ENCODE assay signal across 27 cellular contexts in genomic region chr3:197722734-197723133, GRCh38. TPM values are rescaled to one million over a fixed set of nuclear protein-coding genes. Genes with fewer than 3 reads are reported as not detected.
A peak's percentile ranks its signal among the peaks of the same experiment; 100 is the strongest.
DNase-seq lines count a peak whose midpoint lies in the region; ATAC-seq, FAIRE-seq and TF ChIP-seq lines count a peak whose summit lies in the region.
"Had no signal": no experiment of that assay in that cellular context is flagged by ENCODE, and none has a peak within 500 bp of the region (broad histone marks: within the 10 kb centered on the region; RNA-seq: fewer than 3 reads in every experiment).

No MANE protein-coding gene starts in this region.

- no peaks in the 10 kb centered on the region for H3K4me1 ChIP-seq in HEK293 (ENCODE audit: control insufficient read depth, insufficient read depth, low read length)
- peaks cover 23% of the 10 kb centered on the region for H3K4me1 ChIP-seq in GM12878 (ENCODE audit: control insufficient read depth, insufficient read depth, low read length)
- H3K4me1 ChIP-seq in osteoblast (ENCODE audit: insufficient read depth, low read length) = peaks cover 6% of the 10 kb centered on the region
- H3K4me1 ChIP-seq in left lung = no peaks in the 10 kb centered on the region
- peaks cover 21% of the 10 kb centered on the region for H3K4me1 ChIP-seq in foreskin keratinocyte
- H3K4me1 ChIP-seq: BE2C, BLaER1 had no signal

- in situ Hi-C loops in GM12878 (cut with MboI) = no loop called here

- H3K9me3 Mint-ChIP-seq in stimulated activated naive B cell treated with anti-CD40 and anti-IgM and Interleukin-4, amounts not matched to agents 10 μg/mL and 1 μg/mL and 100 μg/mL, for 72 hours = peaks cover 0 to 2% of the 10 kb centered on the region in 2 donors

- peaks cover 43 to 67% of the 10 kb centered on the region in 2 donors for H3K36me3 Mint-ChIP-seq in stimulated activated naive B cell treated with anti-CD40 and anti-IgM and Interleukin-4, amounts not matched to agents 10 μg/mL and 1 μg/mL and 100 μg/mL, for 72 hours

- H2AFZ ChIP-seq in GM12878 (ENCODE audit: control insufficient read depth, low read depth, low read length) (no peak overlapping the region), osteoblast (ENCODE audit: low read length) (no peak overlapping the region)

- RAD21 ChIA-PET in GM12878 (lab: Charles Lee; ENCODE audit: unreplicated experiment) = interaction anchor here (5.0 kb wide), 1 partner anchor 9 kb away, joined by 59 read pairs; no protein-coding TSS in a partner anchor

- no peak overlapping the region for H3K9ac ChIP-seq in GM12878 (ENCODE audit: control insufficient read depth, insufficient read depth, low read length)
- H3K9ac ChIP-seq: BLaER1 had no signal

- BruUV-seq in GM12878 (replicated peaks; lab: Mats Ljungman, UMichigan) = no TSS peak

- SMC1A ChIA-PET in GM12878 (lab: Charles Lee; ENCODE audit: uncharacterized antibody, unreplicated experiment) = interaction anchor here (4.6 to 10.0 kb wide), 2 partner anchors 10 to 12 kb away, joined by 56 to 163 read pairs; no protein-coding TSS in a partner anchor

- H3K4me1 Mint-ChIP-seq in stimulated activated naive B cell treated with anti-CD40 and anti-IgM and Interleukin-4, amounts not matched to agents 10 μg/mL and 1 μg/mL and 100 μg/mL, for 72 hours = peaks cover 31 to 69% of the 10 kb centered on the region in 2 donors

- no peak for FAIRE-seq in GM12878 (lab: Jason Lieb, UNC)
- FAIRE-seq: A204.1, GM12891, GM19239 had no signal

- intact Hi-C loops in GM12878 (cut with micrococcal nuclease; ENCODE audit: unreplicated experiment) = no loop called here
- intact Hi-C loops in left lung (cut with DNase I) = no loop called here

- H3K4me2 ChIP-seq in GM12878 (ENCODE audit: control insufficient read depth, insufficient read depth) = no peak overlapping the region
- H3K4me2 ChIP-seq in osteoblast (ENCODE audit: insufficient read depth, low read length) = no peak overlapping the region
- H3K4me2 ChIP-seq: BLaER1 had no signal

- H3K27ac Mint-ChIP-seq in stimulated activated naive B cell treated with anti-CD40 and anti-IgM and Interleukin-4, amounts not matched to agents 10 μg/mL and 1 μg/mL and 100 μg/mL, for 72 hours = peak overlapping the region; percentile 75
- H3K27ac Mint-ChIP-seq: CD14-positive monocyte had no signal

- H3K9me3 ChIP-seq in HEK293 (ENCODE audit: control insufficient read depth, insufficient read depth, low read depth, low read length) (no peaks in the 10 kb centered on the region), GM12878 (replicated peaks; ENCODE audit: control insufficient read depth, insufficient read depth, low read length) (peaks cover 13% of the 10 kb centered on the region), osteoblast (ENCODE audit: low read depth, low read length) (no peaks in the 10 kb centered on the region), left lung (peaks cover 0 to 10% of the 10 kb centered on the region in 2 donors)
- H3K9me3 ChIP-seq: BE2C had no signal

- no peak for TF ChIP-seq EP300 in GM12878 (IDR thresholded peaks at IDR 0.05; ENCODE audit: borderline replicate concordance in 1 of 2, control insufficient read depth in 1 of 2, low read depth in 2 of 2, low read length in 2 of 2)

- WGBS in GM12878 (ENCODE audit: insufficient coverage, insufficient replicate concordance, low lambda C conversion rate, missing lambda C conversion rate) = 100% methylated on average over 2 of the region's 2 CpGs

- POLR2A ChIA-PET in HEK293 (lab: Yijun Ruan, JAX) (no interaction called here), GM12878 (lab: Charles Lee) (interaction anchor here (1.8 to 2.8 kb wide), 2 partner anchors 9 to 60 kb away, joined by 8 to 42 read pairs; no protein-coding TSS in a partner anchor)

- H3K27ac ChIP-seq in HEK293 (ENCODE audit: extremely low read depth, low read depth, low read length) (no peak overlapping the region), GM12878 (ENCODE audit: control insufficient read depth, insufficient read depth) (no peak overlapping the region), osteoblast (ENCODE audit: low read depth, low read length) (no peak overlapping the region), left lung (no peak overlapping the region), foreskin keratinocyte (no peak overlapping the region)
- H3K27ac ChIP-seq: BLaER1 had no signal

- no peak for TF ChIP-seq POLR2A in GM12878 (IDR thresholded peaks at IDR 0.05; ENCODE audit: low read depth, low read length)

- H3K79me2 ChIP-seq in GM12878 (ENCODE audit: control insufficient read depth, insufficient read depth, low read length) = peaks cover 81% of the 10 kb centered on the region
- peaks cover 44% of the 10 kb centered on the region for H3K79me2 ChIP-seq in osteoblast (ENCODE audit: insufficient read depth, low read length)

- CTCF ChIA-PET in HEK293 (lab: Yijun Ruan, JAX) (no interaction called here), GM12878 (lab: Yijun Ruan, JAX) (interaction anchor here (1.4 to 3.8 kb wide), 2 partner anchors 11 kb away, joined by 4 to 19 read pairs; no protein-coding TSS in a partner anchor)

- H4K20me1 ChIP-seq in GM12878 (ENCODE audit: control insufficient read depth, insufficient read depth) (no peaks in the 10 kb centered on the region), osteoblast (ENCODE audit: insufficient read depth, low read length) (peaks cover 2% of the 10 kb centered on the region)

- no peak for ATAC-seq in GM12878
- ATAC-seq in stimulated activated naive B cell treated with anti-CD40 and anti-IgM and Interleukin-4, amounts not matched to agents 10 μg/mL and 1 μg/mL and 100 μg/mL, for 72 hours (replicated peaks) = no peak
- no peak for ATAC-seq in left lung
- no peak for ATAC-seq in foreskin keratinocyte

- no peak for DNase-seq in GM12878 (ENCODE audit: low read depth, low spot score)
- peak; percentile 17 for DNase-seq in osteoblast (ENCODE audit: insufficient read length, low spot score, missing footprints)
- DNase-seq in stimulated activated naive B cell treated with anti-CD40 and anti-IgM and Interleukin-4, amounts not matched to agents 10 μg/mL and 1 μg/mL and 100 μg/mL, for 72 hours = no peak
- DNase-seq in left lung = no peak
- no peak for DNase-seq in foreskin keratinocyte
- no peak for DNase-seq in NCI-H774 (lab: John Stamatoyannopoulos, UW)
- DNase-seq in NCI-H345 treated with DMSO at 0.1 percent for 48 hours (lab: John Stamatoyannopoulos, UW; ENCODE audit: unreplicated experiment) = no peak
- DNase-seq: 8988T; ACHN; BE2C; C1 segment of cervical spinal cord; CD4-positive, alpha-beta memory T cell; CD4-positive, CD25-positive, alpha-beta regulatory T cell; CD8-positive, alpha-beta memory T cell; COR-L47; DMS 273 treated with DMSO at 0.1 percent for 48 hours; DMS153; DMS79; DND-41; EL; GDM1 had no signal

- TF ChIP-seq CTCF in HEK293 (tag by site-specific recombination; IDR thresholded peaks at IDR 0.05) (no peak), GM12878 (IDR thresholded peaks at IDR 0.05 in 2 of 3, conservative IDR thresholded peaks at IDR 0.05 in 1 of 3; ENCODE audit: control insufficient read depth in 2 of 3, extremely low read depth in 1 of 3, insufficient read depth in 1 of 3, low read depth in 3 of 3, low read length in 3 of 3) (no peak), osteoblast (IDR thresholded peaks at IDR 0.05; ENCODE audit: extremely low read depth, low read depth, low read length) (no peak), left lung (IDR thresholded peaks at IDR 0.05) (no peak), foreskin keratinocyte (conservative IDR thresholded peaks at IDR 0.05) (no peak)

- TF ChIP-seq RAD21 in GM12878 (IDR thresholded peaks at IDR 0.05; ENCODE audit: insufficient read depth, low read depth, low read length) = no peak

- H3K27me3 Mint-ChIP-seq in stimulated activated naive B cell treated with anti-CD40 and anti-IgM and Interleukin-4, amounts not matched to agents 10 μg/mL and 1 μg/mL and 100 μg/mL, for 72 hours = no peaks in the 10 kb centered on the region
- H3K27me3 Mint-ChIP-seq: CD4-positive, alpha-beta memory T cell; CD4-positive, CD25-positive, alpha-beta regulatory T cell; CD8-positive, alpha-beta memory T cell had no signal

- no peak overlapping the region for H3K4me3 Mint-ChIP-seq in stimulated activated naive B cell treated with anti-CD40 and anti-IgM and Interleukin-4, amounts not matched to agents 10 μg/mL and 1 μg/mL and 100 μg/mL, for 72 hours
- H3K4me3 Mint-ChIP-seq: CD14-positive monocyte; CD4-positive, alpha-beta memory T cell; CD4-positive, CD25-positive, alpha-beta regulatory T cell; CD8-positive, alpha-beta memory T cell had no signal

- H3K4me3 ChIP-seq in HEK293 (ENCODE audit: low read depth, low read length) (no peak overlapping the region), GM12878 (no peak overlapping the region), osteoblast (ENCODE audit: insufficient read depth, low read length) (no peak overlapping the region), left lung (no peak overlapping the region)
- H3K4me3 ChIP-seq: BLaER1 had no signal

- no peaks in the 10 kb centered on the region for H3K36me3 ChIP-seq in HEK293 (ENCODE audit: control insufficient read depth in 2 of 2, insufficient read depth in 1 of 2, low read length in 2 of 2)
- H3K36me3 ChIP-seq in GM12878 (ENCODE audit: control insufficient read depth in 2 of 2, insufficient read depth in 2 of 2, low read length in 1 of 2) = peaks cover 2 to 10% of the 10 kb centered on the region in 2 experiments; a peak in 3 of 4 replicates
- H3K36me3 ChIP-seq in osteoblast (ENCODE audit: insufficient read depth, low read length) = no peaks in the 10 kb centered on the region
- H3K36me3 ChIP-seq in left lung = no peaks in the 10 kb centered on the region
- H3K36me3 ChIP-seq: BE2C had no signal

- no peaks in the 10 kb centered on the region for H3K27me3 ChIP-seq in GM12878 (replicated peaks in 1 of 2; ENCODE audit: control insufficient read depth in 2 of 2, insufficient read depth in 2 of 2, low read length in 1 of 2)
- H3K27me3 ChIP-seq in osteoblast (ENCODE audit: insufficient read depth, low read length) = no peaks in the 10 kb centered on the region
- H3K27me3 ChIP-seq in left lung = no peaks in the 10 kb centered on the region
- H3K27me3 ChIP-seq in foreskin keratinocyte = no peaks in the 10 kb centered on the region
- H3K27me3 ChIP-seq: BE2C, BLaER1 had no signal

RNA-seq across cellular contexts. Expression of gene RUBCN, which starts 14.0 kb away (rescaled TPM):
- 111 and 115 TPM in 2 replicates for total RNA-seq in GM12878 (2013; cell fraction: nucleolus; rRNA removed)
- total RNA-seq in GM12878 (2014; rRNA removed) = 39.0 and 43.9 TPM in 2 replicates
- total RNA-seq in GM12878 (2014; rRNA removed; fragmentation: Illumina TruSeq; extraction: Trizol) = 27.1 and 28.1 TPM in 2 replicates
- total RNA-seq in GM12878 (2021) = 74.8 and 79.9 TPM in 2 replicates
- polyA plus RNA-seq in GM12878 (2011; ENCODE audit: low read depth) = 31.9 TPM
- 15.6 and 24.0 TPM in 2 replicates for polyA plus RNA-seq in GM12878 (2011; rRNA removed)
- polyA plus RNA-seq in GM12878 (2011; cell fraction: cytosol; rRNA removed) = 25.5 and 30.7 TPM in 2 replicates
- 58.0 and 65.4 TPM in 2 replicates for polyA plus RNA-seq in GM12878 (2011; cell fraction: nucleus; rRNA removed)
- 32.0 and 41.2 TPM in 2 replicates for polyA plus RNA-seq in GM12878 (2012)
- 36.9 and 37.1 TPM in 2 replicates for polyA plus RNA-seq in GM12878 (2014; fragmentation: Illumina TruSeq; extraction: Trizol)
- polyA plus RNA-seq in GM12878 (2014; fragmentation: Nextera tagmentation; extraction: Ambion mirVana) = 10 to 100 TPM; 15.5 to 25.5 TPM
- polyA plus RNA-seq in GM12878 (2014; rRNA removed) = 55.8 and 61.4 TPM in 2 replicates
- 10 to 100 TPM; 51.1 to 52.5 TPM for polyA plus RNA-seq in GM12878 (2016; fragmentation: Nextera tagmentation; extraction: Ambion mirVana)
- polyA minus RNA-seq in GM12878 (2011; rRNA and poly(A)+ RNA removed) = 44.8 and 57.2 TPM in 2 replicates
- 17.2 and 25.2 TPM in 2 replicates for polyA minus RNA-seq in GM12878 (2011; cell fraction: cytosol; rRNA and poly(A)+ RNA removed)
- 34.0 and 51.4 TPM in 2 replicates for polyA minus RNA-seq in GM12878 (2011; cell fraction: nucleus; rRNA and poly(A)+ RNA removed)
- 19.7 and 23.2 TPM in 2 replicates for total RNA-seq in osteoblast
- total RNA-seq in left lung = 10 to 100 TPM; 32.3 to 33.0 TPM
- total RNA-seq in foreskin keratinocyte = 19.9 and 21.0 TPM in 2 replicates
- 4.4 and 4.9 TPM in 2 replicates for polyA plus RNA-seq in foreskin keratinocyte

RNA-seq across cellular contexts. Expression of gene FYTTD1, which starts 26.9 kb away (rescaled TPM):
- total RNA-seq in GM12878 (2013; cell fraction: nucleolus; rRNA removed) = 25.4 and 27.5 TPM in 2 replicates
- 48.3 and 63.8 TPM in 2 replicates for total RNA-seq in GM12878 (2014; rRNA removed)
- 61.5 and 64.6 TPM in 2 replicates for total RNA-seq in GM12878 (2014; rRNA removed; fragmentation: Illumina TruSeq; extraction: Trizol)
- total RNA-seq in GM12878 (2021) = 64.6 and 71.3 TPM in 2 replicates
- 15.6 TPM for polyA plus RNA-seq in GM12878 (2011; ENCODE audit: low read depth)
- 43.2 and 76.1 TPM in 2 replicates for polyA plus RNA-seq in GM12878 (2011; rRNA removed)
- 10.8 and 19.8 TPM in 2 replicates for polyA plus RNA-seq in GM12878 (2011; cell fraction: cytosol; rRNA removed)
- 10.2 and 11.0 TPM in 2 replicates for polyA plus RNA-seq in GM12878 (2011; cell fraction: nucleus; rRNA removed)
- 26.0 and 32.2 TPM in 2 replicates for polyA plus RNA-seq in GM12878 (2012)
- polyA plus RNA-seq in GM12878 (2014; fragmentation: Illumina TruSeq; extraction: Trizol) = 82.3 and 101 TPM in 2 replicates
- polyA plus RNA-seq in GM12878 (2014; fragmentation: Nextera tagmentation; extraction: Ambion mirVana) = 10 to 100 TPM; 25.5 to 35.5 TPM
- polyA plus RNA-seq in GM12878 (2014; rRNA removed) = 54.2 and 65.6 TPM in 2 replicates
- 100 to 1,000 TPM in 1 of 2 experiments, 10 to 100 TPM in 1; 98.9 to 101 TPM for polyA plus RNA-seq in GM12878 (2016; fragmentation: Nextera tagmentation; extraction: Ambion mirVana)
- polyA minus RNA-seq in GM12878 (2011; rRNA and poly(A)+ RNA removed) = 22.0 and 35.8 TPM in 2 replicates
- 15.8 and 20.3 TPM in 2 replicates for polyA minus RNA-seq in GM12878 (2011; cell fraction: cytosol; rRNA and poly(A)+ RNA removed)
- 4.0 and 7.4 TPM in 2 replicates for polyA minus RNA-seq in GM12878 (2011; cell fraction: nucleus; rRNA and poly(A)+ RNA removed)
- total RNA-seq in osteoblast = 41.3 and 42.0 TPM in 2 replicates
- total RNA-seq in left lung = 10 to 100 TPM; 46.8 to 50.2 TPM
- total RNA-seq in foreskin keratinocyte = 44.3 and 46.2 TPM in 2 replicates
- polyA plus RNA-seq in foreskin keratinocyte = 8.7 and 10.4 TPM in 2 replicates

Comparison
In these comparisons a context has a peak if more than half of its experiments do, and no peak if none do; other contexts are left out.
1. Of the 9 proteins assayed by ChIP-seq in both HEK293 and GM12878: peak only in HEK293: none; only in GM12878: ZNF24; in both: none; in neither: 8.